1 cellular context compared by ENCODE assay signal in genomic region chr19:12975221-12975756, GRCh38.
TF ChIP-seq lines count a peak whose summit lies in the region.

No MANE protein-coding gene starts in this region.

TF ChIP-seq in K562, 482 proteins besides CTCF, POLR2A, EP300 and RAD21:
- TF ChIP-seq RBFOX2 (IDR thresholded peaks at IDR 0.05; ENCODE audit: low read depth, low read length) (0 out of 2 replicates have a peak, but pooled peaks have one; percentile 20), BRF2 (IDR thresholded peaks at IDR 0.05; ENCODE audit: borderline replicate concordance, insufficient read depth, insufficient read length) (no peak)
